Comparison of ENCODE assay signal across 30 cellular contexts in genomic region chr7:46028246-46028645, GRCh38.
"Had no signal": no experiment of that assay in that cellular context is flagged by ENCODE, and none has a peak within 500 bp of the region (broad histone marks: within the 10 kb centered on the region; RNA-seq: fewer than 3 reads in every experiment).

No MANE protein-coding gene starts in this region.

- H3K27me3 ChIP-seq: brain microvascular endothelial cell, esophagus muscularis mucosa, foreskin keratinocyte, gastrocnemius medialis, heart left ventricle had no signal

- H3K36me3 Mint-ChIP-seq: activated naive CD8-positive, alpha-beta T cell had no signal

- H3K4me3 Mint-ChIP-seq: activated CD4-positive, alpha-beta memory T cell treated with anti-CD3 and anti-CD28 coated beads, Interleukin-2, amount 10 ng/mL, durations not matched to agents 7 days and 5 days; activated CD4-positive, alpha-beta T cell treated with anti-CD3 and anti-CD28 coated beads for 36 hours; activated CD4-positive, alpha-beta T cell treated with anti-CD3 and anti-CD28 coated beads, Interleukin-2, amount 10 ng/mL, durations not matched to agents 24 days and 14 days; activated naive CD8-positive, alpha-beta T cell; activated T-cell treated with anti-CD3 and anti-CD28 coated beads, Interleukin-2, amount 50 U/mL, for 24 hours; activated T-cell treated with anti-CD3 and anti-CD28 coated beads, Interleukin-2, amount 50 U/mL, for 72 hours; central memory CD8-positive, alpha-beta T cell; effector memory CD8-positive, alpha-beta T cell had no signal

- ATAC-seq: activated CD4-positive, alpha-beta T cell treated with anti-CD3 and anti-CD28 coated beads for 36 hours; activated T-cell treated with anti-CD3 and anti-CD28 coated beads, Interleukin-2, amount 50 U/mL, for 72 hours; effector memory CD8-positive, alpha-beta T cell; foreskin keratinocyte; gastrocnemius medialis; heart left ventricle had no signal

- H3K9me3 Mint-ChIP-seq: activated CD4-positive, alpha-beta memory T cell treated with anti-CD3 and anti-CD28 coated beads, Interleukin-2, amount 10 ng/mL, durations not matched to agents 7 days and 5 days; activated CD4-positive, alpha-beta T cell treated with anti-CD3 and anti-CD28 coated beads, Interleukin-2, amount 10 ng/mL, durations not matched to agents 24 days and 14 days; activated T-cell treated with anti-CD3 and anti-CD28 coated beads, Interleukin-2, amount 50 U/mL, for 24 hours; central memory CD8-positive, alpha-beta T cell had no signal

- DNase-seq: activated CD4-positive, alpha-beta memory T cell treated with anti-CD3 and anti-CD28 coated beads, Interleukin-2, amount 10 ng/mL, durations not matched to agents 7 days and 5 days; activated CD4-positive, alpha-beta T cell treated with anti-CD3 and anti-CD28 coated beads for 36 hours; activated CD4-positive, alpha-beta T cell treated with anti-CD3 and anti-CD28 coated beads, Interleukin-2, amount 10 ng/mL, durations not matched to agents 24 days and 14 days; activated CD4-positive, alpha-beta T cell treated with anti-CD3 and anti-CD28 coated beads, Interleukin-2, amount 50 U/mL, for 4 hours; activated CD4-positive, CD25-positive, alpha-beta regulatory T cell; activated CD4-positive, CD25-positive, alpha-beta regulatory T cell treated with anti-CD3 and anti-CD28 coated beads, Interleukin-2, amount 50 U/mL, for 72 hours; activated CD8-positive, alpha-beta memory T cell treated with anti-CD3 and anti-CD28 coated beads, Interleukin-2, amount 50 U/mL, for 48 hours; activated effector memory CD4-positive, alpha-beta T cell treated with Interleukin-2 at 50 U/mL for 16 hours; activated gamma-delta T cell treated with Interleukin-2 at 50 U/mL for 16 hours; activated naive CD4-positive, alpha-beta T cell treated with anti-CD3 and anti-CD28 coated beads, Interleukin-2, amount 50 U/mL, for 16 hours; activated naive CD4-positive, alpha-beta T cell treated with Interleukin-2 at 50 U/mL for 16 hours; activated T-cell treated with anti-CD3 and anti-CD28 coated beads for 4 hours; activated T-cell treated with anti-CD3 and anti-CD28 coated beads, Interleukin-2, amount 50 U/mL, for 24 hours; activated T-cell treated with anti-CD3 and anti-CD28 coated beads, Interleukin-2, amount 50 U/mL, for 72 hours; amniotic stem cell; anterior cingulate cortex; brain microvascular endothelial cell; cortex of kidney; dermis blood vessel endothelial cell; effector CD4-positive, alpha-beta T cell; effector memory CD8-positive, alpha-beta T cell; erythroblast; foreskin keratinocyte; gastrocnemius medialis; glutamatergic neuron; heart left ventricle; T-helper 2 cell had no signal

- H3K27ac Mint-ChIP-seq: activated CD4-positive, alpha-beta memory T cell treated with anti-CD3 and anti-CD28 coated beads, Interleukin-2, amount 10 ng/mL, durations not matched to agents 7 days and 5 days; activated CD4-positive, alpha-beta T cell treated with anti-CD3 and anti-CD28 coated beads for 36 hours; activated CD4-positive, alpha-beta T cell treated with anti-CD3 and anti-CD28 coated beads, Interleukin-2, amount 10 ng/mL, durations not matched to agents 24 days and 14 days; activated naive CD8-positive, alpha-beta T cell; activated T-cell treated with anti-CD3 and anti-CD28 coated beads, Interleukin-2, amount 50 U/mL, for 24 hours; activated T-cell treated with anti-CD3 and anti-CD28 coated beads, Interleukin-2, amount 50 U/mL, for 72 hours; effector memory CD8-positive, alpha-beta T cell had no signal

- H3K9me3 ChIP-seq: esophagus muscularis mucosa, gastrocnemius medialis, heart left ventricle had no signal

- H3K36me3 ChIP-seq: brain microvascular endothelial cell, esophagus muscularis mucosa, gastrocnemius medialis, heart left ventricle had no signal

- H3K27me3 Mint-ChIP-seq: activated CD4-positive, alpha-beta memory T cell treated with anti-CD3 and anti-CD28 coated beads, Interleukin-2, amount 10 ng/mL, durations not matched to agents 7 days and 5 days; activated CD4-positive, alpha-beta T cell treated with anti-CD3 and anti-CD28 coated beads for 36 hours; activated CD4-positive, alpha-beta T cell treated with anti-CD3 and anti-CD28 coated beads, Interleukin-2, amount 10 ng/mL, durations not matched to agents 24 days and 14 days; activated T-cell treated with anti-CD3 and anti-CD28 coated beads, Interleukin-2, amount 50 U/mL, for 24 hours; central memory CD8-positive, alpha-beta T cell; effector memory CD8-positive, alpha-beta T cell had no signal

- H3K4me1 Mint-ChIP-seq: activated CD4-positive, alpha-beta memory T cell treated with anti-CD3 and anti-CD28 coated beads, Interleukin-2, amount 10 ng/mL, durations not matched to agents 7 days and 5 days; activated CD4-positive, alpha-beta T cell treated with anti-CD3 and anti-CD28 coated beads for 36 hours; activated CD4-positive, alpha-beta T cell treated with anti-CD3 and anti-CD28 coated beads, Interleukin-2, amount 10 ng/mL, durations not matched to agents 24 days and 14 days; central memory CD8-positive, alpha-beta T cell had no signal

- H3K27ac ChIP-seq: brain microvascular endothelial cell, esophagus muscularis mucosa, foreskin keratinocyte, gastrocnemius medialis, heart left ventricle had no signal

- H3K4me1 ChIP-seq: esophagus muscularis mucosa, foreskin keratinocyte, gastrocnemius medialis had no signal

- H3K4me3 ChIP-seq: esophagus muscularis mucosa, gastrocnemius medialis, heart left ventricle had no signal
